27 cellular contexts compared by ENCODE assay signal in genomic region chr2:118705032-118705431, GRCh38.
DNase-seq lines count a peak whose midpoint lies in the region; ATAC-seq, FAIRE-seq and TF ChIP-seq lines count a peak whose summit lies in the region.
"Had no signal": no experiment of that assay in that cellular context is flagged by ENCODE, and none has a peak within 500 bp of the region (broad histone marks: within the 10 kb centered on the region; RNA-seq: fewer than 3 reads in every experiment).

No MANE protein-coding gene starts in this region.

- no peak; the same call in 2 of the 3 replicates for ATAC-seq in SK-N-SH treated with all-trans-retinoic acid at 6 μM for 48 hours
- no peak for ATAC-seq in mucosa of descending colon
- ATAC-seq: GM12878, left lobe of liver had no signal

- TF ChIP-seq CTCF in fibroblast of mammary gland (conservative IDR thresholded peaks at IDR 0.05; ENCODE audit: control insufficient read depth, insufficient read depth, low read depth, low read length), result no peak
- no peak for TF ChIP-seq CTCF in mucosa of descending colon (IDR thresholded peaks at IDR 0.05)

- no peaks in the 10 kb centered on the region for H3K79me2 ChIP-seq in GM23248 (ENCODE audit: insufficient read depth)

- peaks cover 4% of the 10 kb centered on the region; the same call in 1 of the 2 replicates for H3F3A ChIP-seq in GM23248 (ENCODE audit: insufficient read depth)

- 13 to 36% methylated on average over 1 of the region's 1 CpG for WGBS in GM23248 (ENCODE audit: low coverage in 1 of 2, low lambda C conversion rate in 2 of 2, missing lambda C conversion rate in 2 of 2), 2 experiments

- H3K9me3 ChIP-seq in GM23248 (ENCODE audit: low read depth) (no peaks in the 10 kb centered on the region), mucosa of descending colon (no peaks in the 10 kb centered on the region)

- no peak overlapping the region for H3K9ac ChIP-seq in GM23248

- peak; percentile 82 for DNase-seq in GM23248
- DNase-seq in amniotic epithelial cell (ENCODE audit: low read depth), result peak; percentile 35
- peak; percentile 90 for DNase-seq in fibroblast of mammary gland (ENCODE audit: low read depth)
- DNase-seq in urothelium cell line (ENCODE audit: low spot score), result peak; percentile 45
- DNase-seq in immature natural killer cell, result no peak
- DNase-seq in mucosa of descending colon, result no peak
- DNase-seq: activated CD4-positive, alpha-beta T cell treated with anti-CD3 and anti-CD28 coated beads, Interleukin-2, amount 10 ng/mL, durations not matched to agents 7 days and 5 days; activated naive CD8-positive, alpha-beta T cell treated with anti-CD3 and anti-CD28 coated beads for 36 hours; DMS 273 treated with DMSO at 0.1 percent for 48 hours; dorsolateral prefrontal cortex; GDM1; KG1; NCI-H187 treated with DMSO at 0.1 percent for 48 hours; NCI-H2227 treated with DMSO at 0.1 percent for 48 hours; PC-9; posterior cingulate gyrus; stomach; trophoblast cell had no signal

- no peaks in the 10 kb centered on the region for H3K36me3 ChIP-seq in GM23248 (ENCODE audit: low read depth)
- no peaks in the 10 kb centered on the region for H3K36me3 ChIP-seq in mucosa of descending colon (ENCODE audit: low read depth)
- H3K36me3 ChIP-seq: cardiac muscle cell, stomach had no signal

- H3K4me1 ChIP-seq in GM23248 (ENCODE audit: insufficient read depth), result peaks cover 9% of the 10 kb centered on the region
- no peaks in the 10 kb centered on the region for H3K4me1 ChIP-seq in mucosa of descending colon (ENCODE audit: low read depth)
- H3K4me1 ChIP-seq: stomach had no signal

- H3K9me2 ChIP-seq in GM23248 (ENCODE audit: insufficient read depth), result no peaks in the 10 kb centered on the region

- no peak overlapping the region for H3K4me3 Mint-ChIP-seq in immature natural killer cell
- H3K4me3 Mint-ChIP-seq: activated CD4-positive, alpha-beta T cell treated with anti-CD3 and anti-CD28 coated beads, Interleukin-2, amount 10 ng/mL, durations not matched to agents 7 days and 5 days; activated naive CD8-positive, alpha-beta T cell treated with anti-CD3 and anti-CD28 coated beads for 36 hours; mesothelial cell of epicardium; nephron; T-helper 1 cell treated with Interleukin-12 subunit alpha and Interleukin-12 subunit beta and Interleukin-4 antibody, amounts not matched to agents 30 μg/mL and 1 μg/mL, for 36 hours had no signal

- H3K4me3 ChIP-seq in GM23248 (no peak overlapping the region), fibroblast of mammary gland (ENCODE audit: control insufficient read depth, low read depth, low read length) (no peak overlapping the region), mucosa of descending colon (no peak overlapping the region)
- H3K4me3 ChIP-seq: cardiac muscle cell, dorsolateral prefrontal cortex, GM12878, PC-9, stomach had no signal

- in situ Hi-C loops in GM23248 (cut with MboI), result no loop called here

- no peak overlapping the region for H2AFZ ChIP-seq in GM23248
- H2AFZ ChIP-seq: PC-9 had no signal

- no peaks in the 10 kb centered on the region for H4K20me1 ChIP-seq in GM23248 (ENCODE audit: insufficient read depth)

- no peak overlapping the region for H3K4me2 ChIP-seq in GM23248 (ENCODE audit: unreplicated experiment)
- H3K4me2 ChIP-seq: PC-9 had no signal

- no peaks in the 10 kb centered on the region for H3K27me3 ChIP-seq in GM23248 (replicated peaks; ENCODE audit: insufficient read depth)
- H3K27me3 ChIP-seq: cardiac muscle cell had no signal

- no peak overlapping the region for H3K27ac Mint-ChIP-seq in immature natural killer cell
- H3K27ac Mint-ChIP-seq: activated CD4-positive, alpha-beta T cell treated with anti-CD3 and anti-CD28 coated beads, Interleukin-2, amount 10 ng/mL, durations not matched to agents 7 days and 5 days; activated naive CD8-positive, alpha-beta T cell treated with anti-CD3 and anti-CD28 coated beads for 36 hours; activated T-helper 2 cell treated with anti-CD3 and anti-CD28 coated beads, Interferon-gamma antibody, Interleukin-2, Interleukin-4, amounts not matched to agents 10 μg/mL and 5 μg/mL and 100 μg/mL, durations not matched to agents 14 hours and 24 hours and 36 hours; mesothelial cell of epicardium; nephron; T-helper 1 cell treated with Interleukin-12 subunit alpha and Interleukin-12 subunit beta and Interleukin-4 antibody, amounts not matched to agents 30 μg/mL and 1 μg/mL, for 36 hours had no signal

- no peaks in the 10 kb centered on the region for H3K36me3 Mint-ChIP-seq in immature natural killer cell
- H3K36me3 Mint-ChIP-seq: activated naive CD8-positive, alpha-beta T cell treated with anti-CD3 and anti-CD28 coated beads for 36 hours; mesothelial cell of epicardium had no signal

- intact Hi-C loops in mucosa of descending colon (cut with DNase I, micrococcal nuclease), result no loop called here

- H3K27ac ChIP-seq in GM23248, result no peak overlapping the region
- H3K27ac ChIP-seq: C4-2B, cardiac muscle cell, dorsolateral prefrontal cortex, PC-9, stomach had no signal

- FAIRE-seq in urothelium cell line (lab: Jason Lieb, UNC), result no peak
- FAIRE-seq: GM12878 had no signal

- H3K9me3 Mint-ChIP-seq in immature natural killer cell, result peaks cover 0 to 5% (median 0%) of the 10 kb centered on the region in 6 donors
- H3K9me3 Mint-ChIP-seq: activated CD4-positive, alpha-beta T cell treated with anti-CD3 and anti-CD28 coated beads, Interleukin-2, amount 10 ng/mL, durations not matched to agents 7 days and 5 days; activated naive CD8-positive, alpha-beta T cell treated with anti-CD3 and anti-CD28 coated beads for 36 hours; activated T-helper 2 cell treated with anti-CD3 and anti-CD28 coated beads, Interferon-gamma antibody, Interleukin-2, Interleukin-4, amounts not matched to agents 10 μg/mL and 5 μg/mL and 100 μg/mL, durations not matched to agents 14 hours and 24 hours and 36 hours; T-helper 1 cell treated with Interleukin-12 subunit alpha and Interleukin-12 subunit beta and Interleukin-4 antibody, amounts not matched to agents 30 μg/mL and 1 μg/mL, for 36 hours had no signal

- H3K4me1 Mint-ChIP-seq in immature natural killer cell, result no peaks in the 10 kb centered on the region
- H3K4me1 Mint-ChIP-seq: activated CD4-positive, alpha-beta T cell treated with anti-CD3 and anti-CD28 coated beads, Interleukin-2, amount 10 ng/mL, durations not matched to agents 7 days and 5 days; activated naive CD8-positive, alpha-beta T cell treated with anti-CD3 and anti-CD28 coated beads for 36 hours; nephron had no signal

- H3K27me3 Mint-ChIP-seq in immature natural killer cell (ENCODE audit: low read depth in 3 of 3), result peaks cover 2 to 9% (median 2%) of the 10 kb centered on the region in 3 donors

TF ChIP-seq in SK-N-SH treated with all-trans-retinoic acid at 6 μM for 48 hours, 23 proteins besides CTCF, POLR2A, EP300 and RAD21:
- no peak for TF ChIP-seq CSRNP3 (CRISPR knock-in tag; IDR thresholded peaks at IDR 0.05)
- TF ChIP-seq ZNF70 (CRISPR knock-in tag; IDR thresholded peaks at IDR 0.05), result no peak

Comparison
In these comparisons a context has a peak if more than half of its experiments do, and no peak if none do; other contexts are left out.
1. DNase-seq: peak in GM23248 (single experiment), amniotic epithelial cell (single experiment), fibroblast of mammary gland (single experiment) and urothelium cell line (single experiment); none in immature natural killer cell (0 of 3) and mucosa of descending colon (0 of 3).